ENCODE assay signal across 14 cellular contexts in the genomic region with DNA sequence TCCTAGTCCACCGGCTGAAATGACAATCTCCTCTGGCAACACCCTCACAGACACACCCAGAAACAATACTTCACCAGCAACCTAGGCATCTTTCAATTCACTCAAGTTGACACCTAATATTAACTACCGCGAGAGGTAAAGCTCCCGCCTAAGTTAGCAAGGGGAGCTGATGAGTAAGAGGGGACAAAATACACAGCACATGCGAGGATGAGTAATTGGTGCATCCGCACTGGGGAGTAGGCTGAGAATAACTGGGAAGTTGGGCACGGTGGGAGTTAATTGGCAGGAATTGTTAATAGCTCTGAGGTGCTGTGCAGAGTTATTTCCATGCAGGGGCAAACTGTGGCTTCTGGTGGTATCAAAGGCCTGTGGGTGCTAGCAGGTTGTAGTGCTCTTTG. TPM values are rescaled to one million over a fixed set of nuclear protein-coding genes. Genes with fewer than 3 reads are reported as not detected.
DNase-seq lines count a peak whose midpoint lies in the region; ATAC-seq, FAIRE-seq and TF ChIP-seq lines count a peak whose summit lies in the region.
"Had no signal": no experiment of that assay in that cellular context is flagged by ENCODE, and none has a peak within 500 bp of the region (broad histone marks: within the 10 kb centered on the region; RNA-seq: fewer than 3 reads in every experiment).

No MANE protein-coding gene starts in this region.

- H3K27ac ChIP-seq in H1 (ENCODE audit: low read depth, low read length): no peak overlapping the region
- H3K27ac ChIP-seq in parathyroid adenoma: peak overlapping the region; percentile 29
- H3K27ac ChIP-seq: epithelial cell of prostate, VCaP had no signal

- TF ChIP-seq CTCF in H1 (IDR thresholded peaks at IDR 0.05; ENCODE audit: control extremely low read depth in 1 of 3, insufficient read depth in 1 of 3, low read depth in 1 of 3, low read length in 3 of 3): no peak
- TF ChIP-seq CTCF in parathyroid adenoma (IDR thresholded peaks at IDR 0.05): no peak

- H2BK15ac ChIP-seq in H1 (ENCODE audit: low read length): no peak overlapping the region

- H3K4me3 ChIP-seq in H1 (ENCODE audit: extremely low read depth in 1 of 4, insufficient read depth in 2 of 4, low read depth in 3 of 4, low read length in 4 of 4) (no peak overlapping the region), parathyroid adenoma (ENCODE audit: low read depth, low read length) (no peak overlapping the region)

- no peaks in the 10 kb centered on the region for H3K36me3 ChIP-seq in H1 (ENCODE audit: control insufficient read depth in 2 of 4, insufficient read depth in 4 of 4, low read length in 3 of 4)
- H3K36me3 ChIP-seq in parathyroid adenoma (ENCODE audit: control insufficient read depth, insufficient read depth, low read length): no peaks in the 10 kb centered on the region

- no peak overlapping the region for H3K23ac ChIP-seq in H1 (ENCODE audit: insufficient read length)

- H2AFZ ChIP-seq in H1 (ENCODE audit: low read length) (no peak overlapping the region; the same call in 1 of the 2 replicates), parathyroid adenoma (no peak overlapping the region)

- H3K79me1 ChIP-seq in H1 (ENCODE audit: low read depth, low read length): no peaks in the 10 kb centered on the region

- no peak overlapping the region for H2BK20ac ChIP-seq in H1 (ENCODE audit: low read length)

- H3K23me2 ChIP-seq in H1 (ENCODE audit: low read depth, low read length): no peaks in the 10 kb centered on the region

- H3K9me3 ChIP-seq in H1 (ENCODE audit: insufficient read depth in 2 of 2, low read depth in 1 of 2, low read length in 1 of 2): no peaks in the 10 kb centered on the region
- H3K9me3 ChIP-seq in parathyroid adenoma (ENCODE audit: control insufficient read depth, low read length): no peaks in the 10 kb centered on the region

- TF ChIP-seq RAD21 in H1 (IDR thresholded peaks at IDR 0.05 in 1 of 2, conservative IDR thresholded peaks at IDR 0.05 in 1 of 2; ENCODE audit: low read depth in 2 of 2, low read length in 2 of 2): no peak

- in situ Hi-C loops in Caki2 (cut with HindIII; ENCODE audit: low pct_unique_long_range_greater_than_20kb, low sequenced_read_pairs): no loop called here

- H3K56ac ChIP-seq in H1 (replicated peaks; ENCODE audit: insufficient read length, low read depth, low read length): no peak overlapping the region

- no peak overlapping the region for H4K8ac ChIP-seq in H1 (ENCODE audit: extremely low read depth, insufficient read depth, low read length)

- H3K4me1 ChIP-seq in H1 (replicated peaks in 1 of 4; ENCODE audit: control insufficient read depth in 3 of 4, insufficient read depth in 4 of 4, low read length in 3 of 4) (peaks cover 2 to 8% (median 4%) of the 10 kb centered on the region in 4 experiments; a peak in 5 of 7 replicates), parathyroid adenoma (peaks cover 9% of the 10 kb centered on the region)

- H3K9ac ChIP-seq in H1 (replicated peaks in 1 of 4; ENCODE audit: extremely low read depth in 1 of 4, low read depth in 3 of 4, low read length in 3 of 4): no peak overlapping the region
- no peak overlapping the region for H3K9ac ChIP-seq in parathyroid adenoma

- POLR2A ChIA-PET in H1 (lab: Charles Lee; ENCODE audit: partially characterized antibody): no interaction called here

- no peak overlapping the region for H2BK5ac ChIP-seq in H1 (ENCODE audit: low read depth, low read length)

- no peak overlapping the region for H3K14ac ChIP-seq in H1 (ENCODE audit: insufficient read length)

- H4K91ac ChIP-seq in H1 (replicated peaks; ENCODE audit: insufficient read length, low read length): no peak overlapping the region

- ATAC-seq in GM19328 (IDR thresholded peaks at IDR 0.05; ENCODE audit: unreplicated experiment): no peak

- CTCF ChIA-PET in H1 (lab: Charles Lee; ENCODE audit: partially characterized antibody): interaction anchor here (0.6 to 1.7 kb wide), 7 partner anchors 9 to 804 kb away, joined by 3 to 6 read pairs (median 3); no protein-coding TSS in a partner anchor

- peak; percentile 81 for DNase-seq in Caki2 (ENCODE audit: low read depth)
- peak; percentile 42 for DNase-seq in NCI-H69 (lab: John Stamatoyannopoulos, UW)
- no peak for DNase-seq in H1 (ENCODE audit: low read depth in 1 of 2, low spot score in 2 of 2)
- DNase-seq in stimulated activated CD4-positive, alpha-beta T cell treated with anti-CD3 and anti-CD28 coated beads, Interleukin-2, amount 100 ng/mL, for 24 hours: no peak
- no peak for DNase-seq in GOT3 (lab: John Stamatoyannopoulos, UW)
- no peak for DNase-seq in retina
- DNase-seq: activated CD8-positive, alpha-beta memory T cell treated with anti-CD3 and anti-CD28 coated beads, Interleukin-2, amount 50 U/mL, for 4 hours; amniotic stem cell; CD8-positive, alpha-beta memory T cell; NCI-H2107 had no signal

- no peak overlapping the region for H3K18ac ChIP-seq in H1 (ENCODE audit: extremely low read depth, low read length)

- H2AK5ac ChIP-seq in H1 (ENCODE audit: low read depth, low read length): no peak overlapping the region

- H2BK120ac ChIP-seq in H1 (replicated peaks; ENCODE audit: low read depth, low read length): no peak overlapping the region

- FAIRE-seq in H1 (lab: Jason Lieb, UNC): no peak

- no peak overlapping the region for H3K4ac ChIP-seq in H1 (replicated peaks; ENCODE audit: insufficient read length, low read depth, low read length)

- H4K5ac ChIP-seq in H1 (ENCODE audit: insufficient read length, low read depth, low read length): no peak overlapping the region

- no peak overlapping the region for H3K4me2 ChIP-seq in H1 (ENCODE audit: insufficient read depth in 1 of 2, low read depth in 2 of 2, low read length in 2 of 2)
- no peak overlapping the region for H3K4me2 ChIP-seq in parathyroid adenoma (ENCODE audit: low read length)

- TF ChIP-seq EP300 in H1 (IDR thresholded peaks at IDR 0.05; ENCODE audit: borderline replicate concordance in 1 of 2, low read depth in 2 of 2, low read length in 2 of 2): no peak

- WGBS in H1 (ENCODE audit: extremely low coverage in 1 of 2, insufficient coverage in 1 of 2, insufficient read length in 1 of 2, insufficient replicate concordance in 2 of 2, low coverage in 1 of 2, low lambda C conversion rate in 2 of 2, missing lambda C conversion rate in 1 of 2), 2 experiments: 73% methylated on average over 7 of the region's 7 CpGs; no CpG with 5 or more reads in 1 of the 2 experiments

- no peak for TF ChIP-seq POLR2A in H1 (IDR thresholded peaks at IDR 0.05; ENCODE audit: control extremely low read depth in 1 of 2, low read depth in 2 of 2, low read length in 2 of 2)

- peak overlapping the region; percentile 1; the same call in 1 of the 2 replicates for H2BK12ac ChIP-seq in H1 (ENCODE audit: low read depth, low read length)

- no peaks in the 10 kb centered on the region for H4K20me1 ChIP-seq in H1 (replicated peaks in 1 of 2; ENCODE audit: control insufficient read depth in 1 of 2, insufficient read depth in 2 of 2, low read length in 2 of 2)

- H3K79me2 ChIP-seq in H1 (ENCODE audit: control insufficient read depth in 1 of 2, insufficient read depth in 2 of 2, low read length in 2 of 2) (no peaks in the 10 kb centered on the region), parathyroid adenoma (no peaks in the 10 kb centered on the region)

- H3K27me3 ChIP-seq in H1 (replicated peaks in 1 of 4; ENCODE audit: control insufficient read depth in 3 of 4, extremely low read depth in 1 of 4, insufficient read depth in 3 of 4, low read length in 3 of 4): no peaks in the 10 kb centered on the region
- H3K27me3 ChIP-seq in parathyroid adenoma (ENCODE audit: control insufficient read depth, insufficient read depth, low read length): no peaks in the 10 kb centered on the region

TF ChIP-seq in H1, 55 proteins besides CTCF, POLR2A, EP300 and RAD21 (continues in another document):
- TF ChIP-seq PHF8 (conservative IDR thresholded peaks at IDR 0.05; ENCODE audit: low read depth, low read length) (no peak), JUND (IDR thresholded peaks at IDR 0.05; ENCODE audit: low read length) (no peak), GABPA (IDR thresholded peaks at IDR 0.05; ENCODE audit: borderline replicate concordance, insufficient read depth, low read length) (no peak), NRF1 (IDR thresholded peaks at IDR 0.05; ENCODE audit: low read depth, low read length) (no peak), GTF2F1 (IDR thresholded peaks at IDR 0.05; ENCODE audit: borderline replicate concordance, low read depth, low read length) (no peak)

RNA-seq across cellular contexts. Expression of gene PLD1, which starts 14.5 kb away (rescaled TPM):
- total RNA-seq in Caki2 (2014; rRNA removed; shearing (Covaris generic); ENCODE audit: low replicate concordance): 6.4 and 12.2 TPM in 2 replicates
- 2.6 and 3.1 TPM in 2 replicates for total RNA-seq in H1 (2021; fragmentation: NEBNext Ultra II Directional; extraction: Animal tissue kit (Norgen Biotek cat#: 25700))
- 0.88 and 1.2 TPM in 2 replicates for polyA plus RNA-seq in H1 (2011; rRNA removed)
- 0.80 TPM for polyA plus RNA-seq in H1 (2011; cell fraction: cytosol; rRNA removed)
- polyA plus RNA-seq in H1 (2011; cell fraction: nucleus; rRNA removed): 0.80 TPM
- polyA plus RNA-seq in H1 (2012, experiment 1 of 2): 1.3 to 3.1 TPM (median 1.8 TPM) in 4 replicates
- 0.29 TPM for polyA plus RNA-seq in H1 (2012, experiment 2 of 2)
- polyA plus RNA-seq in H1 (2013, experiment 1 of 2): 1.3 TPM
- 1.0 TPM for polyA plus RNA-seq in H1 (2013, experiment 2 of 2)
- 3.3 and 3.5 TPM in 2 replicates for polyA minus RNA-seq in H1 (2011; rRNA and poly(A)+ RNA removed)
- polyA minus RNA-seq in H1 (2011; cell fraction: cytosol; rRNA and poly(A)+ RNA removed): 3.2 TPM
- 4.8 TPM for polyA minus RNA-seq in H1 (2011; cell fraction: nucleus; rRNA and poly(A)+ RNA removed)

RNA-seq across cellular contexts. Expression of gene TMEM212, which starts 18.3 kb away (rescaled TPM):
- not detected in 2 replicates for total RNA-seq in Caki2 (2014; rRNA removed; shearing (Covaris generic); ENCODE audit: low replicate concordance)
- total RNA-seq in H1 (2021; fragmentation: NEBNext Ultra II Directional; extraction: Animal tissue kit (Norgen Biotek cat#: 25700)): not detected in 2 replicates
- not detected in 2 replicates for polyA plus RNA-seq in H1 (2011; rRNA removed)
- not detected for polyA plus RNA-seq in H1 (2011; cell fraction: cytosol; rRNA removed)
- not detected for polyA plus RNA-seq in H1 (2011; cell fraction: nucleus; rRNA removed)
- polyA plus RNA-seq in H1 (2012, experiment 1 of 2): not detected in 4 replicates
- polyA plus RNA-seq in H1 (2012, experiment 2 of 2): not detected
- polyA plus RNA-seq in H1 (2013, experiment 1 of 2): not detected
- polyA plus RNA-seq in H1 (2013, experiment 2 of 2): not detected
- polyA minus RNA-seq in H1 (2011; rRNA and poly(A)+ RNA removed): not detected in 2 replicates
- not detected for polyA minus RNA-seq in H1 (2011; cell fraction: cytosol; rRNA and poly(A)+ RNA removed)
- polyA minus RNA-seq in H1 (2011; cell fraction: nucleus; rRNA and poly(A)+ RNA removed): not detected
- total RNA-seq: CD8-positive, alpha-beta memory T cell had no signal
- polyA plus RNA-seq: CD8-positive, alpha-beta memory T cell had no signal

Comparison
In these comparisons a context has a peak if more than half of its experiments do, and no peak if none do; other contexts are left out.
1. DNase-seq: peak in Caki2 (single experiment) and NCI-H69 (single experiment); none in H1 (0 of 2), stimulated activated CD4-positive, alpha-beta T cell treated with anti-CD3 and anti-CD28 coated beads, Interleukin-2, amount 100 ng/mL, for 24 hours (0 of 2), GOT3 (single experiment) and retina (single experiment).